In genomic region chr6:136051140-136051775, GRCh38 we compare ENCODE assay signal across 11 cellular contexts.
DNase-seq lines count a peak whose midpoint lies in the region; ATAC-seq, FAIRE-seq and TF ChIP-seq lines count a peak whose summit lies in the region.
"Had no signal": no experiment of that assay in that cellular context is flagged by ENCODE, and none has a peak within 500 bp of the region (broad histone marks: within the 10 kb centered on the region; RNA-seq: fewer than 3 reads in every experiment).

No MANE protein-coding gene starts in this region.

- H3K9me3 ChIP-seq in body of pancreas, result no peaks in the 10 kb centered on the region
- no peaks in the 10 kb centered on the region for H3K9me3 ChIP-seq in right lobe of liver

- H3K36me3 Mint-ChIP-seq in HFFc6 (ENCODE audit: low read depth), result peaks cover 22% of the 10 kb centered on the region; the same call in 1 of the 2 replicates

- H3K4me1 Mint-ChIP-seq in HFFc6 (ENCODE audit: low read depth), result peaks cover 43% of the 10 kb centered on the region

- no peak for FAIRE-seq in RCC 7860 (lab: Jason Lieb, UNC)
- FAIRE-seq: H54 had no signal

- peak overlapping the region; percentile 92 for H3K27ac Mint-ChIP-seq in HFFc6

- TF ChIP-seq CTCF in HFFc6 (IDR thresholded peaks at IDR 0.05) (no peak), body of pancreas (IDR thresholded peaks at IDR 0.05) (no peak), right lobe of liver (IDR thresholded peaks at IDR 0.05) (no peak)

- peak overlapping the region; percentile 47 for H3K4me3 Mint-ChIP-seq in HFFc6

- H3K4me3 ChIP-seq in body of pancreas (no peak overlapping the region), right lobe of liver (no peak overlapping the region)

- H3K27ac ChIP-seq in body of pancreas (peak overlapping the region in 2 of 4 donors; percentile 6 to 36), right lobe of liver (peak overlapping the region in 1 of 3 donors; percentile 18)
- H3K27ac ChIP-seq: HL-60 had no signal

- H3K9me3 Mint-ChIP-seq in HFFc6, result no peaks in the 10 kb centered on the region

- peak; percentile 57 for DNase-seq in A172 (ENCODE audit: low spot score)
- peak; percentile 35 for DNase-seq in HFFc6
- no peak for DNase-seq in body of pancreas
- DNase-seq in right lobe of liver, result no peak
- no peak for DNase-seq in C1 segment of cervical spinal cord (lab: John Stamatoyannopoulos, UW)
- DNase-seq in dedifferentiated amniotic fluid mesenchymal stem cell (ENCODE audit: extremely low spot score), result no peak
- DNase-seq in RCC 7860 (ENCODE audit: low spot score), result no peak
- DNase-seq: COR-L47 had no signal

- H3K27me3 Mint-ChIP-seq in HFFc6 (ENCODE audit: insufficient read depth), result peaks cover 2% of the 10 kb centered on the region; the same call in 1 of the 2 replicates

- H3K4me1 ChIP-seq in body of pancreas (no peaks in the 10 kb centered on the region), right lobe of liver (no peaks in the 10 kb centered on the region)

- 32% methylated on average over 12 of the region's 12 CpGs for WGBS in body of pancreas, 2 donors
- 48% methylated on average over 12 of the region's 12 CpGs for WGBS in right lobe of liver (ENCODE audit: insufficient coverage, low coverage, low lambda C conversion rate, missing lambda C conversion rate)

- H3K27me3 ChIP-seq in body of pancreas, result no peaks in the 10 kb centered on the region
- H3K27me3 ChIP-seq in right lobe of liver, result no peaks in the 10 kb centered on the region

- H3K36me3 ChIP-seq in body of pancreas (replicated peaks in 1 of 2; ENCODE audit: insufficient read depth in 1 of 2, low read depth in 2 of 2), result no peaks in the 10 kb centered on the region
- no peaks in the 10 kb centered on the region for H3K36me3 ChIP-seq in right lobe of liver

- no peak for TF ChIP-seq POLR2A in body of pancreas (IDR thresholded peaks at IDR 0.05)
- TF ChIP-seq POLR2A in right lobe of liver (IDR thresholded peaks at IDR 0.05), result no peak

- peak; percentile 18 for ATAC-seq in body of pancreas
- peak in 3 of 4 donors; percentile 11 to 46 (median 43) for ATAC-seq in right lobe of liver
- ATAC-seq in GM18511 (IDR thresholded peaks at IDR 0.05; ENCODE audit: unreplicated experiment), result no peak

- intact Hi-C loops in body of pancreas (cut with DNase I), result no loop called here
- intact Hi-C loops in right lobe of liver (cut with DNase I), result no loop called here

Comparison
In these comparisons a context has a peak if more than half of its experiments do, and no peak if none do; other contexts are left out.
1. DNase-seq: peak in A172 (single experiment) and HFFc6 (single experiment); none in body of pancreas (0 of 4), right lobe of liver (0 of 3), C1 segment of cervical spinal cord (0 of 14), dedifferentiated amniotic fluid mesenchymal stem cell (single experiment) and RCC 7860 (single experiment).